ENCODE assay signal across 13 cellular contexts in the genomic region with DNA sequence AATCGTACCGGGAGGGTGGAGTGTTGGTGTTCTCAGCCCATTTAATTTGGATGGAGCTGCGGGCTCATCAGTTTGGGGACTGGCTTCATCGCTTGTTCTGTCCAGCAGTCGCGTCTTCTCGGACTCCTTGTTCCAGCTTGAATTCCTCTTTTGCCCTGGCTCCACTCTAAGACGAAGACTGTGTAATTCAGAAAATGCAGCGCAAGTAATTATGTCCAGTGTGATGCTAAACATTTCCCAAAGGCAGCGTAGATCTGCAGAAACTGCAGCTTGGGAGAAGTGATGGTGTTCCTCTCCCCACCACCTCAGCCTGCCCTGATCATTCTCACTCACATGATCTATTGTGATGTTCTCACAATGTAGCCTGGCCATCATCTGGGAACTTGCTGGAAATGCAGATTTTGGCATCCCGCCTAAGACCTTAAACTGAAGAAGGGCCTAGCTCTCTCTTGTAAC. TPM values are rescaled to one million over a fixed set of nuclear protein-coding genes. Genes with fewer than 3 reads are reported as not detected.
DNase-seq lines count a peak whose midpoint lies in the region; ATAC-seq, FAIRE-seq and TF ChIP-seq lines count a peak whose summit lies in the region.
"Had no signal": no experiment of that assay in that cellular context is flagged by ENCODE, and none has a peak within 500 bp of the region (broad histone marks: within the 10 kb centered on the region; RNA-seq: fewer than 3 reads in every experiment).

No MANE protein-coding gene starts in this region.

- H3K27ac ChIP-seq in cingulate gyrus (ENCODE audit: low read depth, low read length) (peak overlapping the region; percentile 97), kidney (ENCODE audit: low read depth in 2 of 2, low read length in 2 of 2) (peak overlapping the region; percentile 30 to 80), stomach smooth muscle (ENCODE audit: low read length) (peak overlapping the region; percentile 49)

- no peak for FAIRE-seq in kidney (lab: Jason Lieb, UNC)
- no peak for FAIRE-seq in GM12891 (lab: Jason Lieb, UNC)

- no peaks in the 10 kb centered on the region for H3K36me3 ChIP-seq in kidney (ENCODE audit: control insufficient read depth in 1 of 2, insufficient read depth in 2 of 2, low read length in 2 of 2)
- no peaks in the 10 kb centered on the region for H3K36me3 ChIP-seq in stomach smooth muscle (ENCODE audit: control insufficient read depth in 2 of 2, insufficient read depth in 2 of 2, low read length in 2 of 2)
- H3K36me3 ChIP-seq: prostate gland had no signal

- H3K4me1 ChIP-seq in kidney (ENCODE audit: control insufficient read depth in 1 of 2, insufficient read depth in 1 of 2, low read depth in 1 of 2, low read length in 2 of 2) (peaks cover 13 to 14% of the 10 kb centered on the region in 2 donors), stomach smooth muscle (ENCODE audit: control insufficient read depth, insufficient read depth, low read length) (peaks cover 11% of the 10 kb centered on the region)
- H3K4me1 ChIP-seq: prostate gland had no signal

- no peak for ATAC-seq in HG02970 (IDR thresholded peaks at IDR 0.05; ENCODE audit: low FRiP score, unreplicated experiment)

- peaks cover 0 to 2% of the 10 kb centered on the region in 2 donors for H3K27me3 ChIP-seq in stomach smooth muscle (ENCODE audit: control insufficient read depth in 1 of 2, insufficient read depth in 2 of 2, low read length in 2 of 2)

- intact Hi-C loops in kidney (cut with DNase I): no loop called here

- TF ChIP-seq POLR2A in GM12891 (IDR thresholded peaks at IDR 0.05; ENCODE audit: low read depth, low read length): no peak

- no peak for TF ChIP-seq CTCF in kidney (IDR thresholded peaks at IDR 0.05; ENCODE audit: borderline replicate concordance, extremely low read depth, insufficient read depth)

- H3K4me3 ChIP-seq in kidney (ENCODE audit: low read length in 2 of 2): no peak overlapping the region
- H3K4me3 ChIP-seq in stomach smooth muscle (ENCODE audit: low read length in 2 of 2): peak overlapping the region; percentile 31 to 44
- H3K4me3 ChIP-seq: prostate gland had no signal

- DNase-seq in HCEC 1CT: peak; percentile 28
- peak; percentile 25 for DNase-seq in kidney
- DNase-seq in GM12891 (ENCODE audit: insufficient read length, low spot score): no peak
- DNase-seq in activated CD4-positive, CD25-positive, alpha-beta regulatory T cell treated with anti-CD3 and anti-CD28 coated beads, Interleukin-2, amount 50 U/mL, for 72 hours: no peak
- no peak for DNase-seq in activated gamma-delta T cell (lab: John Stamatoyannopoulos, UW)
- DNase-seq: activated CD4-positive, alpha-beta T cell treated with anti-CD3 and anti-CD28 coated beads, Interleukin-2, amount 50 U/mL, for 4 hours; NCI-H2081 treated with DMSO at 0.1 percent for 48 hours; SHP77 treated with DMSO at 0.1 percent for 48 hours had no signal

- H3K9ac ChIP-seq in kidney (ENCODE audit: low read length in 2 of 2) (no peak overlapping the region), stomach smooth muscle (ENCODE audit: low read length in 2 of 2) (peak overlapping the region; percentile 1 to 13)

- H3K9me3 ChIP-seq in kidney (ENCODE audit: control insufficient read depth in 1 of 2, low read length in 2 of 2): no peaks in the 10 kb centered on the region
- no peaks in the 10 kb centered on the region for H3K9me3 ChIP-seq in stomach smooth muscle (ENCODE audit: control insufficient read depth in 2 of 2, low read length in 2 of 2)
- H3K9me3 ChIP-seq: prostate gland had no signal

TF ChIP-seq in GM12891, 5 proteins besides CTCF, POLR2A, EP300 and RAD21:
- TF ChIP-seq PAX5 (IDR thresholded peaks at IDR 0.05; ENCODE audit: insufficient read depth, low read length, severe bottlenecking) (no peak), SPI1 (IDR thresholded peaks at IDR 0.05; ENCODE audit: low read depth, low read length) (no peak), POU2F2 (IDR thresholded peaks at IDR 0.05; ENCODE audit: low read depth, low read length) (no peak)

RNA-seq across cellular contexts. Expression of gene SLC25A18, which starts 0.7 kb away (rescaled TPM):
- total RNA-seq in kidney: 0.41 TPM
- polyA plus RNA-seq in kidney (ENCODE audit: insufficient read depth, low read depth, low replicate concordance): 1.1 TPM
- 0.04 TPM for polyA plus RNA-seq in GM12891 (2012; ENCODE audit: low read depth, missing spikeins)
- total RNA-seq: HT-29 had no signal

Comparison
In these comparisons a context has a peak if more than half of its experiments do, and no peak if none do; other contexts are left out.
1. DNase-seq: peak in HCEC 1CT (single experiment) and kidney (single experiment); none in GM12891 (single experiment), activated CD4-positive, CD25-positive, alpha-beta regulatory T cell treated with anti-CD3 and anti-CD28 coated beads, Interleukin-2, amount 50 U/mL, for 72 hours (single experiment) and activated gamma-delta T cell (single experiment).
2. H3K4me3 ChIP-seq: peak in stomach smooth muscle (2 of 2); none in kidney (0 of 2).
3. H3K9ac ChIP-seq: peak in stomach smooth muscle (2 of 2); none in kidney (0 of 2).
4. Peak in every context shown above with its lines, with median percentiles within 50 percentile points of each other: H3K27ac ChIP-seq.